In the genomic region with DNA sequence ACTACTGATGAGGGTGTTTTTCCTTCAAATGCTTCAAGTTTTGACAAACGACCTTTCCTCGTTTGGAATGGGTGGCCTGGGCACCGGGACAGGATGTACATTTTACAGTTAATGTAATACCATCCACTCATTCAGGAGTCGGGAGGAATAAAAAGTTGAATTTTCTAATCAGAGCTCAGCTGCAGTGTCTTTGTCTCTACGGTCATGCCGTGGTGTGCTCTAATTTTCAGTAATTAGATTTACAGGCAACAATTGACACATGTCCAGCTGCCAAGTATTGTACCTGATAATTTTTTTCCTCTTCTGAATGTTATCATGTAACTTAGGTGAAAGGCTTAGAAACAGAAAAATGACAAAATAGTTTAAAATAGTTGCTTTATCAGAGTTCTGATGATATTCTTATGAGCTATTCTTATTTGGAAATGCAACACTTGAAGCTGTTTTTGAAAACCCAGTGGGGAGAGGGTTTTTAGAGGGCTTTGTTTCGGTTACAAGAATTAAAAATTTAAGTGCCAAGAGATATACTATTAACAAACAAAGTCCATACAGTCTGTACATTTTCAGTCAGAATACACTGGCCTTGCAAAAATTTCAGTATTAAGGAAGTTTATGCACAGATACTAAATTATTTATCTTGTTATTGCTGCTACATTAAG, we compare ENCODE assay signal across 9 cellular contexts. TPM values are rescaled to one million over a fixed set of nuclear protein-coding genes. Genes with fewer than 3 reads are reported as not detected.
DNase-seq lines count a peak whose midpoint lies in the region; ATAC-seq and TF ChIP-seq lines count a peak whose summit lies in the region.
"Had no signal": no experiment of that assay in that cellular context is flagged by ENCODE, and none has a peak within 500 bp of the region (broad histone marks: within the 10 kb centered on the region; RNA-seq: fewer than 3 reads in every experiment).

No MANE protein-coding gene starts in this region.

- no peaks in the 10 kb centered on the region for H3K9me3 Mint-ChIP-seq in activated T-cell treated with anti-CD3 and anti-CD28 coated beads, Interleukin-2, amount 50 U/mL, for 24 hours
- H3K9me3 Mint-ChIP-seq in endothelial cell (ENCODE audit: unreplicated experiment): no peaks in the 10 kb centered on the region
- H3K9me3 Mint-ChIP-seq: stimulated activated memory B cell treated with anti-CD40 and anti-IgM and Interleukin-4, amounts not matched to agents 10 μg/mL and 1 μg/mL and 100 μg/mL, for 72 hours had no signal

- no peak for TF ChIP-seq POLR2A in gastroesophageal sphincter (IDR thresholded peaks at IDR 0.05)

- intact Hi-C loops in tibial artery (cut with DNase I; ENCODE audit: low total_unique reads): no loop called here

- peaks cover 38% of the 10 kb centered on the region for H3K27me3 Mint-ChIP-seq in activated T-cell treated with anti-CD3 and anti-CD28 coated beads, Interleukin-2, amount 50 U/mL, for 24 hours
- peaks cover 16% of the 10 kb centered on the region for H3K27me3 Mint-ChIP-seq in endothelial cell (ENCODE audit: unreplicated experiment)

- H3K27me3 ChIP-seq in SJSA1 (replicated peaks) (no peaks in the 10 kb centered on the region), gastroesophageal sphincter (no peaks in the 10 kb centered on the region), tibial artery (no peaks in the 10 kb centered on the region)

- no peak for TF ChIP-seq EP300 in gastroesophageal sphincter (IDR thresholded peaks at IDR 0.05)

- ATAC-seq in gastroesophageal sphincter (no peak), GM21447 (IDR thresholded peaks at IDR 0.05; ENCODE audit: unreplicated experiment) (no peak), GM18517 (IDR thresholded peaks at IDR 0.05; ENCODE audit: unreplicated experiment) (no peak)
- ATAC-seq: stimulated activated memory B cell treated with anti-CD40 and anti-IgM and Interleukin-4, amounts not matched to agents 10 μg/mL and 1 μg/mL and 100 μg/mL, for 72 hours had no signal

- TF ChIP-seq CTCF in gastroesophageal sphincter (IDR thresholded peaks at IDR 0.05): no peak
- TF ChIP-seq CTCF in tibial artery (IDR thresholded peaks at IDR 0.05): no peak
- TF ChIP-seq CTCF in endothelial cell (IDR thresholded peaks at IDR 0.05; ENCODE audit: unreplicated experiment): no peak

- H3K4me3 ChIP-seq in SJSA1 (peak overlapping the region; percentile 85), gastroesophageal sphincter (peak overlapping the region; percentile 56 to 69), tibial artery (peak overlapping the region; percentile 96 to 98)

- WGBS in gastroesophageal sphincter (ENCODE audit: low coverage in 1 of 2), 2 donors: 4 to 5% methylated on average over 7 of the region's 7 CpGs

- no peak overlapping the region for H3K27ac Mint-ChIP-seq in activated T-cell treated with anti-CD3 and anti-CD28 coated beads, Interleukin-2, amount 50 U/mL, for 24 hours
- H3K27ac Mint-ChIP-seq in endothelial cell (ENCODE audit: unreplicated experiment): no peak overlapping the region
- H3K27ac Mint-ChIP-seq: stimulated activated memory B cell treated with anti-CD40 and anti-IgM and Interleukin-4, amounts not matched to agents 10 μg/mL and 1 μg/mL and 100 μg/mL, for 72 hours had no signal

- H3K36me3 Mint-ChIP-seq in activated T-cell treated with anti-CD3 and anti-CD28 coated beads, Interleukin-2, amount 50 U/mL, for 24 hours (ENCODE audit: low read depth): peaks cover 13% of the 10 kb centered on the region
- H3K36me3 Mint-ChIP-seq in endothelial cell (ENCODE audit: low read depth, unreplicated experiment): no peaks in the 10 kb centered on the region
- H3K36me3 Mint-ChIP-seq: stimulated activated memory B cell treated with anti-CD40 and anti-IgM and Interleukin-4, amounts not matched to agents 10 μg/mL and 1 μg/mL and 100 μg/mL, for 72 hours had no signal

- H3K4me1 ChIP-seq in SJSA1 (replicated peaks): peaks cover 11% of the 10 kb centered on the region
- H3K4me1 ChIP-seq in gastroesophageal sphincter: peaks cover 0 to 53% (median 0%) of the 10 kb centered on the region in 3 donors
- H3K4me1 ChIP-seq in tibial artery: peaks cover 0 to 39% (median 0%) of the 10 kb centered on the region in 4 donors

- peak overlapping the region; percentile 86 for H3K4me3 Mint-ChIP-seq in activated T-cell treated with anti-CD3 and anti-CD28 coated beads, Interleukin-2, amount 50 U/mL, for 24 hours
- no peak overlapping the region for H3K4me3 Mint-ChIP-seq in endothelial cell (ENCODE audit: unreplicated experiment)

- H3K4me1 Mint-ChIP-seq in activated T-cell treated with anti-CD3 and anti-CD28 coated beads, Interleukin-2, amount 50 U/mL, for 24 hours (ENCODE audit: low read depth): peaks cover 30% of the 10 kb centered on the region
- H3K4me1 Mint-ChIP-seq in endothelial cell (ENCODE audit: unreplicated experiment): peaks cover 7% of the 10 kb centered on the region

- H3K27ac ChIP-seq in SJSA1 (peak overlapping the region; percentile 99), gastroesophageal sphincter (peak overlapping the region; percentile 83 to 98 (median 96)), tibial artery (peak overlapping the region; percentile 99 to 100)

- H3K36me3 ChIP-seq in SJSA1: peaks cover 78% of the 10 kb centered on the region
- H3K36me3 ChIP-seq in gastroesophageal sphincter: no peaks in the 10 kb centered on the region
- H3K36me3 ChIP-seq in tibial artery: no peaks in the 10 kb centered on the region

- H3K9me3 ChIP-seq in SJSA1 (replicated peaks): no peaks in the 10 kb centered on the region
- H3K9me3 ChIP-seq in gastroesophageal sphincter: no peaks in the 10 kb centered on the region
- no peaks in the 10 kb centered on the region for H3K9me3 ChIP-seq in tibial artery

- DNase-seq in activated T-cell treated with anti-CD3 and anti-CD28 coated beads, Interleukin-2, amount 50 U/mL, for 24 hours: no peak
- DNase-seq in activated T-cell treated with anti-CD3 and anti-CD28 coated beads for 4 hours (no peak), SJSA1 (ENCODE audit: low read depth in 1 of 2, low spot score in 2 of 2) (peak in 1 of 2 experiments; percentile 69), tibial artery (no peak), endothelial cell (ENCODE audit: low spot score) (no peak)

RNA-seq across cellular contexts. Expression of a gene that starts 1.0 kb away (rescaled TPM):
- 222 and 225 TPM in 2 replicates for total RNA-seq in SJSA1 (2014; rRNA removed; shearing (Covaris generic))
- total RNA-seq in gastroesophageal sphincter (10 to 100 TPM; 21.1 to 52.1 (median 38.8) TPM), endothelial cell (ENCODE audit: unreplicated experiment) (not detected)

RNA-seq across cellular contexts. Expression of a gene that starts 11.0 kb away (rescaled TPM):
- 81.7 and 96.3 TPM in 2 replicates for total RNA-seq in SJSA1 (2014; rRNA removed; shearing (Covaris generic))
- total RNA-seq in gastroesophageal sphincter: 10 to 100 TPM; 60.4 to 89.0 (median 67.8) TPM
- total RNA-seq in endothelial cell (ENCODE audit: unreplicated experiment): 54.3 TPM

Comparison
In these comparisons a context has a peak if more than half of its experiments do, and no peak if none do; other contexts are left out.
1. RNA of a gene that starts 1.0 kb away (total RNA-seq): 222 to 225 TPM in SJSA1 and 21.1 to 52.1 TPM in gastroesophageal sphincter; not detected in endothelial cell (single experiment); every median in the first group is over 10 times any median in the second.
2. Peak in every context shown above with its lines, with median percentiles within 50 percentile points of each other: H3K27ac ChIP-seq and H3K4me3 ChIP-seq.